16 cellular contexts compared by ENCODE assay signal in genomic region chr5:78690593-78690972, GRCh38.
"Had no signal": no experiment of that assay in that cellular context is flagged by ENCODE, and none has a peak within 500 bp of the region (broad histone marks: within the 10 kb centered on the region; RNA-seq: fewer than 3 reads in every experiment).

No MANE protein-coding gene starts in this region.

- H3K27me3 Mint-ChIP-seq: activated B cell treated with CpG ODN at 0.5 μM for 24 hours, memory B cell had no signal

- ATAC-seq: activated naive CD4-positive, alpha-beta T cell treated with anti-CD3 and anti-CD28 coated beads, Interleukin-2, amount 50 U/mL, for 72 hours; left lobe of liver had no signal

- H3K4me1 Mint-ChIP-seq: neural crest cell had no signal

- H3K9me3 ChIP-seq: stomach, thoracic aorta, vagina had no signal

- H3K27me3 ChIP-seq: brain microvascular endothelial cell, esophagus squamous epithelium, stomach, vagina had no signal

- H3K4me1 ChIP-seq: stomach, vagina had no signal

- DNase-seq: activated B cell treated with CpG ODN at 0.5 μM for 24 hours; activated CD4-positive, alpha-beta T cell treated with anti-CD3 and anti-CD28 coated beads, Interleukin-2, amount 10 ng/mL, durations not matched to agents 7 days and 5 days; activated effector memory CD4-positive, alpha-beta T cell treated with Interleukin-2 at 50 U/mL for 16 hours; brain microvascular endothelial cell; esophagus squamous epithelium; foreskin fibroblast; retina; stimulated activated CD4-positive, alpha-beta T cell treated with anti-CD3 and anti-CD28 coated beads, Interleukin-4, amount 100 ng/mL, for 4 hours; stomach had no signal

- H3K4me3 Mint-ChIP-seq: activated B cell treated with CpG ODN at 0.5 μM for 24 hours; activated CD4-positive, alpha-beta T cell treated with anti-CD3 and anti-CD28 coated beads, Interleukin-2, amount 10 ng/mL, durations not matched to agents 7 days and 5 days; memory B cell; neural crest cell had no signal

- H3K36me3 ChIP-seq: brain microvascular endothelial cell, esophagus squamous epithelium, stomach, thoracic aorta, vagina had no signal

- H3K4me3 ChIP-seq: esophagus squamous epithelium, skin epidermis, stomach, thoracic aorta, vagina had no signal

- H3K36me3 Mint-ChIP-seq: activated naive CD4-positive, alpha-beta T cell treated with anti-CD3 and anti-CD28 coated beads, Interleukin-2, amount 50 U/mL, for 72 hours had no signal

- H3K27ac Mint-ChIP-seq: activated B cell treated with CpG ODN at 0.5 μM for 24 hours; activated CD4-positive, alpha-beta T cell treated with anti-CD3 and anti-CD28 coated beads, Interleukin-2, amount 10 ng/mL, durations not matched to agents 7 days and 5 days; memory B cell had no signal

- H3K27ac ChIP-seq: brain microvascular endothelial cell, esophagus squamous epithelium, skin epidermis, stomach, vagina had no signal
